15 cellular contexts compared by ENCODE assay signal in genomic region chr14:103392572-103392971, GRCh38.
"Had no signal": no experiment of that assay in that cellular context is flagged by ENCODE, and none has a peak within 500 bp of the region (broad histone marks: within the 10 kb centered on the region; RNA-seq: fewer than 3 reads in every experiment).

No MANE protein-coding gene starts in this region.

- H3K27me3 Mint-ChIP-seq: activated T-helper 17 cell treated with anti-CD3 and anti-CD28 coated beads, Interleukin-2, amount 50 U/mL, for 72 hours; effector memory CD8-positive, alpha-beta T cell; progenitor cell of endocrine pancreas; stimulated activated naive CD8-positive, alpha-beta T cell treated with anti-CD3 and anti-CD28 coated beads, Interleukin-15, amount 100 ng/mL, for 72 hours had no signal

- H3K27ac Mint-ChIP-seq: activated T-helper 17 cell treated with anti-CD3 and anti-CD28 coated beads, Interleukin-2, amount 50 U/mL, for 72 hours; nephron had no signal

- H3K4me3 Mint-ChIP-seq: activated T-helper 17 cell treated with anti-CD3 and anti-CD28 coated beads, Interleukin-2, amount 50 U/mL, for 72 hours; nephron; stimulated activated naive CD8-positive, alpha-beta T cell treated with anti-CD3 and anti-CD28 coated beads, Interleukin-15, amount 100 ng/mL, for 72 hours had no signal

- ATAC-seq: activated T-helper 17 cell treated with anti-CD3 and anti-CD28 coated beads, Interleukin-2, amount 50 U/mL, for 72 hours; effector memory CD8-positive, alpha-beta T cell; stimulated activated naive CD8-positive, alpha-beta T cell treated with anti-CD3 and anti-CD28 coated beads, Interleukin-15, amount 100 ng/mL, for 72 hours had no signal

- H3K36me3 ChIP-seq: left lung, right lobe of liver, thoracic aorta, vagina had no signal

- DNase-seq: activated CD4-positive, alpha-beta T cell treated with anti-CD3 and anti-CD28 coated beads, Interleukin-2, amount 50 U/mL, for 48 hours; activated naive CD4-positive, alpha-beta T cell treated with Interleukin-2 at 50 U/mL for 16 hours; anterior cingulate cortex; cerebellar nuclear complex; effector memory CD8-positive, alpha-beta T cell; islet precursor cell; left lung; occipital lobe; right lobe of liver; stimulated activated naive CD8-positive, alpha-beta T cell treated with anti-CD3 and anti-CD28 coated beads, Interleukin-15, amount 100 ng/mL, for 72 hours had no signal

- H3K9me3 Mint-ChIP-seq: activated T-helper 17 cell treated with anti-CD3 and anti-CD28 coated beads, Interleukin-2, amount 50 U/mL, for 72 hours; effector memory CD8-positive, alpha-beta T cell; nephron; stimulated activated naive CD8-positive, alpha-beta T cell treated with anti-CD3 and anti-CD28 coated beads, Interleukin-15, amount 100 ng/mL, for 72 hours had no signal

- H3K4me3 ChIP-seq: left lung, right lobe of liver, thoracic aorta, vagina had no signal

- H3K27me3 ChIP-seq: left lung, right lobe of liver, vagina had no signal

- H3K9me3 ChIP-seq: left lung, right lobe of liver, thoracic aorta, vagina had no signal
